Comparison of ENCODE assay signal across 8 cellular contexts in genomic region chr14:67413806-67414769, GRCh38. TPM values are rescaled to one million over a fixed set of nuclear protein-coding genes. Genes with fewer than 3 reads are reported as not detected.
DNase-seq lines count a peak whose midpoint lies in the region; ATAC-seq and TF ChIP-seq lines count a peak whose summit lies in the region.

No MANE protein-coding gene starts in this region.

- peaks cover 0 to 2% (median 0%) of the 10 kb centered on the region in 7 donors for H3K9me3 Mint-ChIP-seq in CD14-positive monocyte
- no peaks in the 10 kb centered on the region for H3K9me3 Mint-ChIP-seq in activated T-helper 17 cell treated with anti-CD3 and anti-CD28 coated beads, Interleukin-2, amount 50 U/mL, for 72 hours

- no peak for TF ChIP-seq CTCF in CD14-positive monocyte (IDR thresholded peaks at IDR 0.05)

- no peak overlapping the region for H3K4me3 Mint-ChIP-seq in CD14-positive monocyte
- H3K4me3 Mint-ChIP-seq in activated T-helper 17 cell treated with anti-CD3 and anti-CD28 coated beads, Interleukin-2, amount 50 U/mL, for 72 hours = peak overlapping the region; percentile 20

- DNase-seq in CD14-positive monocyte (ENCODE audit: low spot score) (peak; percentile 67), Kasumi-1 (lab: John Stamatoyannopoulos, UW) (peak; percentile 64 to 74), myocyte (ENCODE audit: low read depth) (peak; percentile 66), D341Med (ENCODE audit: low spot score) (no peak), NAMALWA (ENCODE audit: low spot score) (no peak), anterior cingulate cortex (lab: John Stamatoyannopoulos, UW) (no peak)

- H3K27me3 Mint-ChIP-seq in CD14-positive monocyte (ENCODE audit: low read depth in 3 of 3) = peaks cover 26 to 45% (median 41%) of the 10 kb centered on the region in 3 donors
- no peaks in the 10 kb centered on the region for H3K27me3 Mint-ChIP-seq in activated T-helper 17 cell treated with anti-CD3 and anti-CD28 coated beads, Interleukin-2, amount 50 U/mL, for 72 hours

- no peaks in the 10 kb centered on the region for H3K36me3 Mint-ChIP-seq in CD14-positive monocyte
- no peaks in the 10 kb centered on the region for H3K36me3 Mint-ChIP-seq in activated T-helper 17 cell treated with anti-CD3 and anti-CD28 coated beads, Interleukin-2, amount 50 U/mL, for 72 hours (ENCODE audit: low read depth)

- H3K27ac Mint-ChIP-seq in CD14-positive monocyte = peak overlapping the region in 3 of 7 donors; percentile 30 to 75 (median 45)
- peak overlapping the region; percentile 66 for H3K27ac Mint-ChIP-seq in activated T-helper 17 cell treated with anti-CD3 and anti-CD28 coated beads, Interleukin-2, amount 50 U/mL, for 72 hours

- intact Hi-C loops in CD14-positive monocyte (cut with micrococcal nuclease) = no loop called here

- peak; percentile 89 for ATAC-seq in activated T-helper 17 cell treated with anti-CD3 and anti-CD28 coated beads, Interleukin-2, amount 50 U/mL, for 72 hours (replicated peaks)
- no peak for ATAC-seq in GM19395 (IDR thresholded peaks at IDR 0.05; ENCODE audit: unreplicated experiment)

- peaks cover 19% of the 10 kb centered on the region for H3K4me1 Mint-ChIP-seq in CD14-positive monocyte
- H3K4me1 Mint-ChIP-seq in activated T-helper 17 cell treated with anti-CD3 and anti-CD28 coated beads, Interleukin-2, amount 50 U/mL, for 72 hours = peaks cover 5% of the 10 kb centered on the region

RNA-seq across cellular contexts. Expression of gene PLEK2, which starts 2.1 kb away (rescaled TPM):
- polyA plus RNA-seq in CD14-positive monocyte = under 1 TPM in 1 of 2 donors, not detected in 1; 0.20 TPM
- 1 to 10 TPM; 1.5 to 6.8 TPM for total RNA-seq in activated T-helper 17 cell treated with anti-CD3 and anti-CD28 coated beads, Interleukin-2, amount 50 U/mL, for 72 hours
- total RNA-seq in myocyte = not detected in 2 replicates
- 0.06 TPM for polyA plus RNA-seq in myocyte (2012)

RNA-seq across cellular contexts. Expression of gene EIF2S1, which starts 54.0 kb away (rescaled TPM):
- 100 to 1,000 TPM; 110 to 111 TPM for polyA plus RNA-seq in CD14-positive monocyte
- 100 to 1,000 TPM in 1 of 2 donors, 10 to 100 TPM in 1; 95.0 to 198 TPM for total RNA-seq in activated T-helper 17 cell treated with anti-CD3 and anti-CD28 coated beads, Interleukin-2, amount 50 U/mL, for 72 hours
- 180 and 194 TPM in 2 replicates for total RNA-seq in myocyte
- polyA plus RNA-seq in myocyte (2012) = 92.8 TPM

RNA-seq across cellular contexts. Expression of gene ATP6V1D, which starts 54.5 kb away (rescaled TPM):
- polyA plus RNA-seq in CD14-positive monocyte = 100 to 1,000 TPM in 1 of 2 donors, 10 to 100 TPM in 1; 94.1 to 122 TPM
- 10 to 100 TPM; 28.0 to 31.1 TPM for total RNA-seq in activated T-helper 17 cell treated with anti-CD3 and anti-CD28 coated beads, Interleukin-2, amount 50 U/mL, for 72 hours
- total RNA-seq in myocyte = 130 and 183 TPM in 2 replicates
- polyA plus RNA-seq in myocyte (2012) = 75.2 TPM

Comparison
In these comparisons a context has a peak if more than half of its experiments do, and no peak if none do; other contexts are left out.
1. DNase-seq: peak in CD14-positive monocyte (single experiment), Kasumi-1 (2 of 2) and myocyte (single experiment); none in D341Med (single experiment), NAMALWA (single experiment) and anterior cingulate cortex (0 of 58).